Comparison of ENCODE assay signal across 1 cellular context in genomic region chr20:48783533-48784272, GRCh38.
TF ChIP-seq lines count a peak whose summit lies in the region.

No MANE protein-coding gene starts in this region.

TF ChIP-seq in GM12878, 131 proteins besides CTCF, POLR2A, EP300 and RAD21 (continued from another document):
- TF ChIP-seq BCL3 (IDR thresholded peaks at IDR 0.05; ENCODE audit: borderline replicate concordance, insufficient read depth, low read depth, low read length, poor library complexity, severe bottlenecking) (peak; percentile 1), KLF5 (IDR thresholded peaks at IDR 0.05; ENCODE audit: partially characterized antibody) (peak; percentile 36), PAX5 (IDR thresholded peaks at IDR 0.05; ENCODE audit: borderline replicate concordance, low read depth, low read length) (peak; percentile 51; the same call in 1 of the 2 replicates), IKZF2 (IDR thresholded peaks at IDR 0.05) (peak; percentile 90 to 91), EED (IDR thresholded peaks at IDR 0.05; ENCODE audit: low read depth) (peak; percentile 96), CREM (IDR thresholded peaks at IDR 0.05; ENCODE audit: low read depth) (peak; percentile 69), ETV6 (conservative IDR thresholded peaks at IDR 0.05 in 1 of 2, IDR thresholded peaks at IDR 0.05 in 1 of 2; ENCODE audit: borderline replicate concordance in 1 of 2, low read depth in 1 of 2) (peak; percentile 18 to 53; a peak in 1 of 4 replicates), BHLHE40 (IDR thresholded peaks at IDR 0.05; ENCODE audit: borderline replicate concordance in 1 of 2, low read depth in 2 of 2, low read length in 1 of 2) (peak in 1 of 2 experiments; percentile 23; a peak in 2 of 4 replicates), IKZF1 (conservative IDR thresholded peaks at IDR 0.05) (peak; percentile 72), NR2F1 (conservative IDR thresholded peaks at IDR 0.05) (no peak), SMC3 (IDR thresholded peaks at IDR 0.05; ENCODE audit: borderline replicate concordance, low read length) (0 out of 2 replicates have a peak, but pooled peaks have one; percentile 12), SMAD5 (IDR thresholded peaks at IDR 0.05; ENCODE audit: low read depth) (no peak), MTA2 (IDR thresholded peaks at IDR 0.05; ENCODE audit: low read depth) (peak; percentile 55), CHD2 (IDR thresholded peaks at IDR 0.05; ENCODE audit: borderline replicate concordance, low read depth, low read length) (peak; percentile 26; the same call in 1 of the 2 replicates), NFIC (IDR thresholded peaks at IDR 0.05; ENCODE audit: low read depth, low read length) (peak; percentile 97; the same call in 1 of the 2 replicates), NKRF (conservative IDR thresholded peaks at IDR 0.05) (peak; percentile 36; the same call in 1 of the 2 replicates), TCF12 (IDR thresholded peaks at IDR 0.05; ENCODE audit: low read depth, low read length) (peak; percentile 80), MEF2B (IDR thresholded peaks at IDR 0.05; ENCODE audit: partially characterized antibody, poor library complexity, severe bottlenecking) (peak; percentile 30), CHD1 (IDR thresholded peaks at IDR 0.05; ENCODE audit: low read depth, low read length) (no peak), CBX3 (IDR thresholded peaks at IDR 0.05; ENCODE audit: borderline replicate concordance, low read depth) (no peak), GABPA (IDR thresholded peaks at IDR 0.05; ENCODE audit: low read depth) (peak; percentile 38; the same call in 1 of the 2 replicates), ZBED1 (IDR thresholded peaks at IDR 0.05; ENCODE audit: borderline replicate concordance) (peak; percentile 83; the same call in 1 of the 2 replicates), POU2F2 (IDR thresholded peaks at IDR 0.05; ENCODE audit: borderline replicate concordance, low read depth, low read length) (0 out of 3 replicates have a peak, but pooled peaks have one; percentile 31), CBX5 (IDR thresholded peaks at IDR 0.05; ENCODE audit: low read depth) (no peak), FOXM1 (IDR thresholded peaks at IDR 0.05; ENCODE audit: low read depth, low read length) (peak; percentile 94), RELB (IDR thresholded peaks at IDR 0.05; ENCODE audit: low read depth) (peak; percentile 81), TCF3 (IDR thresholded peaks at IDR 0.05; ENCODE audit: borderline replicate concordance, insufficient read depth, low read depth, low read length) (peak; percentile 84; the same call in 1 of the 2 replicates), SP1 (IDR thresholded peaks at IDR 0.05; ENCODE audit: low read depth, low read length) (peak; percentile 19), RCOR1 (conservative IDR thresholded peaks at IDR 0.05; ENCODE audit: low read depth, low read length) (0 out of 2 replicates have a peak, but pooled peaks have one; percentile 49), ATF7 (IDR thresholded peaks at IDR 0.05; ENCODE audit: low read depth) (peak; percentile 78), CREB1 (IDR thresholded peaks at IDR 0.05; ENCODE audit: low read depth) (peak; percentile 62; the same call in 1 of the 2 replicates), SREBF2 (IDR thresholded peaks at IDR 0.05; ENCODE audit: low read length) (no peak), YY1 (IDR thresholded peaks at IDR 0.05; ENCODE audit: low read depth, low read length) (no peak), SRF (IDR thresholded peaks at IDR 0.05; ENCODE audit: low read depth in 2 of 2, low read length in 2 of 2) (0 out of 4 replicates have a peak, but pooled peaks of 1 of the 2 experiments have one; percentile 30), WRNIP1 (IDR thresholded peaks at IDR 0.05; ENCODE audit: borderline replicate concordance, low read depth, low read length) (no peak), CBFB (IDR thresholded peaks at IDR 0.05; ENCODE audit: low read depth) (peak; percentile 57; the same call in 1 of the 2 replicates), SUPT20H (IDR thresholded peaks at IDR 0.05; ENCODE audit: borderline replicate concordance, control insufficient read depth, low read depth, low read length) (no peak)
- TF ChIP-seq, protein P1, sequence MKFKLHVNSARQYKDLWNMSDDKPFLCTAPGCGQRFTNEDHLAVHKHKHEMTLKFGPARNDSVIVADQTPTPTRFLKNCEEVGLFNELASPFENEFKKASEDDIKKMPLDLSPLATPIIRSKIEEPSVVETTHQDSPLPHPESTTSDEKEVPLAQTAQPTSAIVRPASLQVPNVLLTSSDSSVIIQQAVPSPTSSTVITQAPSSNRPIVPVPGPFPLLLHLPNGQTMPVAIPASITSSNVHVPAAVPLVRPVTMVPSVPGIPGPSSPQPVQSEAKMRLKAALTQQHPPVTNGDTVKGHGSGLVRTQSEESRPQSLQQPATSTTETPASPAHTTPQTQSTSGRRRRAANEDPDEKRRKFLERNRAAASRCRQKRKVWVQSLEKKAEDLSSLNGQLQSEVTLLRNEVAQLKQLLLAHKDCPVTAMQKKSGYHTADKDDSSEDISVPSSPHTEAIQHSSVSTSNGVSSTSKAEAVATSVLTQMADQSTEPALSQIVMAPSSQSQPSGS (IDR thresholded peaks at IDR 0.05; ENCODE audit: low read length): no peak
- TF ChIP-seq, protein P2, sequence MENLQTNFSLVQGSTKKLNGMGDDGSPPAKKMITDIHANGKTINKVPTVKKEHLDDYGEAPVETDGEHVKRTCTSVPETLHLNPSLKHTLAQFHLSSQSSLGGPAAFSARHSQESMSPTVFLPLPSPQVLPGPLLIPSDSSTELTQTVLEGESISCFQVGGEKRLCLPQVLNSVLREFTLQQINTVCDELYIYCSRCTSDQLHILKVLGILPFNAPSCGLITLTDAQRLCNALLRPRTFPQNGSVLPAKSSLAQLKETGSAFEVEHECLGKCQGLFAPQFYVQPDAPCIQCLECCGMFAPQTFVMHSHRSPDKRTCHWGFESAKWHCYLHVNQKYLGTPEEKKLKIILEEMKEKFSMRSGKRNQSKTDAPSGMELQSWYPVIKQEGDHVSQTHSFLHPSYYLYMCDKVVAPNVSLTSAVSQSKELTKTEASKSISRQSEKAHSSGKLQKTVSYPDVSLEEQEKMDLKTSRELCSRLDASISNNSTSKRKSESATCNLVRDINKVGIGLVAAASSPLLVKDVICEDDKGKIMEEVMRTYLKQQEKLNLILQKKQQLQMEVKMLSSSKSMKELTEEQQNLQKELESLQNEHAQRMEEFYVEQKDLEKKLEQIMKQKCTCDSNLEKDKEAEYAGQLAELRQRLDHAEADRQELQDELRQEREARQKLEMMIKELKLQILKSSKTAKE (IDR thresholded peaks at IDR 0.05; ENCODE audit: low read depth, poor library complexity, severe bottlenecking): peak; percentile 50
- TF ChIP-seq, protein P3, sequence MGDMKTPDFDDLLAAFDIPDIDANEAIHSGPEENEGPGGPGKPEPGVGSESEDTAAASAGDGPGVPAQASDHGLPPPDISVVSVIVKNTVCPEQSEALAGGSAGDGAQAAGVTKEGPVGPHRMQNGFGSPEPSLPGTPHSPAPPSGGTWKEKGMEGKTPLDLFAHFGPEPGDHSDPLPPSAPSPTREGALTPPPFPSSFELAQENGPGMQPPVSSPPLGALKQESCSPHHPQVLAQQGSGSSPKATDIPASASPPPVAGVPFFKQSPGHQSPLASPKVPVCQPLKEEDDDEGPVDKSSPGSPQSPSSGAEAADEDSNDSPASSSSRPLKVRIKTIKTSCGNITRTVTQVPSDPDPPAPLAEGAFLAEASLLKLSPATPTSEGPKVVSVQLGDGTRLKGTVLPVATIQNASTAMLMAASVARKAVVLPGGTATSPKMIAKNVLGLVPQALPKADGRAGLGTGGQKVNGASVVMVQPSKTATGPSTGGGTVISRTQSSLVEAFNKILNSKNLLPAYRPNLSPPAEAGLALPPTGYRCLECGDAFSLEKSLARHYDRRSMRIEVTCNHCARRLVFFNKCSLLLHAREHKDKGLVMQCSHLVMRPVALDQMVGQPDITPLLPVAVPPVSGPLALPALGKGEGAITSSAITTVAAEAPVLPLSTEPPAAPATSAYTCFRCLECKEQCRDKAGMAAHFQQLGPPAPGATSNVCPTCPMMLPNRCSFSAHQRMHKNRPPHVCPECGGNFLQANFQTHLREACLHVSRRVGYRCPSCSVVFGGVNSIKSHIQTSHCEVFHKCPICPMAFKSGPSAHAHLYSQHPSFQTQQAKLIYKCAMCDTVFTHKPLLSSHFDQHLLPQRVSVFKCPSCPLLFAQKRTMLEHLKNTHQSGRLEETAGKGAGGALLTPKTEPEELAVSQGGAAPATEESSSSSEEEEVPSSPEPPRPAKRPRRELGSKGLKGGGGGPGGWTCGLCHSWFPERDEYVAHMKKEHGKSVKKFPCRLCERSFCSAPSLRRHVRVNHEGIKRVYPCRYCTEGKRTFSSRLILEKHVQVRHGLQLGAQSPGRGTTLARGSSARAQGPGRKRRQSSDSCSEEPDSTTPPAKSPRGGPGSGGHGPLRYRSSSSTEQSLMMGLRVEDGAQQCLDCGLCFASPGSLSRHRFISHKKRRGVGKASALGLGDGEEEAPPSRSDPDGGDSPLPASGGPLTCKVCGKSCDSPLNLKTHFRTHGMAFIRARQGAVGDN (IDR thresholded peaks at IDR 0.05): peak; percentile 9; the same call in 1 of the 2 replicates
- TF ChIP-seq, protein P4, sequence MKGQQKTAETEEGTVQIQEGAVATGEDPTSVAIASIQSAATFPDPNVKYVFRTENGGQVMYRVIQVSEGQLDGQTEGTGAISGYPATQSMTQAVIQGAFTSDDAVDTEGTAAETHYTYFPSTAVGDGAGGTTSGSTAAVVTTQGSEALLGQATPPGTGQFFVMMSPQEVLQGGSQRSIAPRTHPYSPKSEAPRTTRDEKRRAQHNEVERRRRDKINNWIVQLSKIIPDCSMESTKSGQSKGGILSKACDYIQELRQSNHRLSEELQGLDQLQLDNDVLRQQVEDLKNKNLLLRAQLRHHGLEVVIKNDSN (IDR thresholded peaks at IDR 0.05; ENCODE audit: borderline replicate concordance, extremely low read length, insufficient read depth, low read depth, low read length): no peak
